In genomic region chr12:113422030-113422900, GRCh38 we compare ENCODE assay signal across 8 cellular contexts. TPM values are rescaled to one million over a fixed set of nuclear protein-coding genes. Genes with fewer than 3 reads are reported as not detected.
DNase-seq lines count a peak whose midpoint lies in the region; ATAC-seq lines count a peak whose summit lies in the region.

Gene SDSL, plus strand, starts transcription at chr12:113422380. Its CDS starts 5,603 bp downstream, at chr12:113427983.

- H2BK5ac ChIP-seq in mesenchymal stem cell (ENCODE audit: low read depth, low read length, poor library complexity, severe bottlenecking), result no peak within 1 kb of the TSS

- H3K36me3 ChIP-seq in endocrine pancreas (ENCODE audit: control insufficient read depth, insufficient read depth, low read length) (no peaks in the 10 kb centered on the region), mesenchymal stem cell (ENCODE audit: control insufficient read depth in 1 of 2, insufficient read depth in 2 of 2, low read depth in 1 of 2, low read length in 2 of 2) (peaks cover 0 to 2% of the 10 kb centered on the region in 2 experiments)

- H3K27me3 Mint-ChIP-seq in activated CD8-positive, alpha-beta memory T cell treated with anti-CD3 and anti-CD28 coated beads, Interleukin-2, amount 10 ng/mL, durations not matched to agents 7 days and 5 days, result peaks cover 12% of the 10 kb centered on the region

- peaks cover 13% of the 10 kb centered on the region for H3K4me1 Mint-ChIP-seq in activated CD8-positive, alpha-beta memory T cell treated with anti-CD3 and anti-CD28 coated beads, Interleukin-2, amount 10 ng/mL, durations not matched to agents 7 days and 5 days

- CTCF ChIA-PET in activated CD8-positive, alpha-beta memory T cell treated with anti-CD3 and anti-CD28 coated beads, Interleukin-2, amount 10 ng/mL, durations not matched to agents 7 days and 5 days (lab: Charles Lee), result no interaction called here

- peak within 1 kb of the TSS; percentile 69 for H3K4me3 Mint-ChIP-seq in activated CD8-positive, alpha-beta memory T cell treated with anti-CD3 and anti-CD28 coated beads, Interleukin-2, amount 10 ng/mL, durations not matched to agents 7 days and 5 days

- H2BK15ac ChIP-seq in mesenchymal stem cell (ENCODE audit: low read depth, poor library complexity, severe bottlenecking), result peak within 1 kb of the TSS; percentile 85

- peak within 1 kb of the TSS; percentile 82 to 86 for H3K4ac ChIP-seq in mesenchymal stem cell (ENCODE audit: low read depth in 1 of 2, low read length in 2 of 2)

- H2AK5ac ChIP-seq in mesenchymal stem cell (ENCODE audit: low read length, severe bottlenecking), result peak within 1 kb of the TSS; percentile 16

- peak within 1 kb of the TSS; percentile 62 for H3K4me3 ChIP-seq in endocrine pancreas (ENCODE audit: control insufficient read depth, insufficient read depth, low read length)
- H3K4me3 ChIP-seq in mesenchymal stem cell (ENCODE audit: insufficient read depth in 1 of 2, low read depth in 1 of 2, low read length in 2 of 2), result peak within 1 kb of the TSS; percentile 57 to 86

- DNase-seq in activated CD8-positive, alpha-beta memory T cell treated with anti-CD3 and anti-CD28 coated beads, Interleukin-2, amount 10 ng/mL, durations not matched to agents 7 days and 5 days, result peak; percentile 65
- no peak for DNase-seq in activated CD8-positive, alpha-beta memory T cell treated with anti-CD3 and anti-CD28 coated beads, Interleukin-2, amount 50 U/mL, for 4 hours
- peak; percentile 89 for DNase-seq in H4 (ENCODE audit: low spot score)
- DNase-seq in KG1 (lab: John Stamatoyannopoulos, UW), result peak; percentile 62
- peak; percentile 81 for DNase-seq in SKM-1 treated with dmso at 0.1 percent for 144 hours (lab: John Stamatoyannopoulos, UW; ENCODE audit: unreplicated experiment)
- DNase-seq in mesenchymal stem cell, result peak; percentile 86
- DNase-seq in substantia nigra (lab: John Stamatoyannopoulos, UW), result peak in 40 of 49 donors; percentile 10 to 82 (median 51)

- H3K79me1 ChIP-seq in mesenchymal stem cell (replicated peaks; ENCODE audit: low read length, poor library complexity, severe bottlenecking), result peaks cover 12% of the 10 kb centered on the region

- peak within 1 kb of the TSS; percentile 60 for H3K4me2 ChIP-seq in mesenchymal stem cell (ENCODE audit: low read length, poor library complexity, severe bottlenecking)

- H3K18ac ChIP-seq in mesenchymal stem cell (ENCODE audit: low read depth in 1 of 2, low read length in 2 of 2), result peak within 1 kb of the TSS; percentile 88 to 89

- peak within 1 kb of the TSS; percentile 92 for H4K8ac ChIP-seq in mesenchymal stem cell (ENCODE audit: low read length)

- peak within 1 kb of the TSS; percentile 59 to 68 for H2BK12ac ChIP-seq in mesenchymal stem cell (ENCODE audit: low read length in 2 of 2)

- peak; percentile 87 for ATAC-seq in activated CD8-positive, alpha-beta memory T cell treated with anti-CD3 and anti-CD28 coated beads, Interleukin-2, amount 10 ng/mL, durations not matched to agents 7 days and 5 days

- H3K36me3 Mint-ChIP-seq in activated CD8-positive, alpha-beta memory T cell treated with anti-CD3 and anti-CD28 coated beads, Interleukin-2, amount 10 ng/mL, durations not matched to agents 7 days and 5 days, result no peaks in the 10 kb centered on the region

- H3K27ac ChIP-seq in mesenchymal stem cell (ENCODE audit: low read length, poor library complexity, severe bottlenecking), result peak within 1 kb of the TSS; percentile 13
- H3K27ac ChIP-seq in substantia nigra (ENCODE audit: low read depth, low read length, poor library complexity, severe bottlenecking), result peak within 1 kb of the TSS; percentile 74

- H3K9me3 ChIP-seq in endocrine pancreas (ENCODE audit: control insufficient read depth, low read length), result no peaks in the 10 kb centered on the region
- H3K9me3 ChIP-seq in mesenchymal stem cell (ENCODE audit: control insufficient read depth, low read length), result no peaks in the 10 kb centered on the region

- peak within 1 kb of the TSS; percentile 12 for H2BK120ac ChIP-seq in mesenchymal stem cell (ENCODE audit: low read depth, low read length)

- 24% methylated on average over 11 of the region's 13 CpGs for WGBS in mesenchymal stem cell

- H2AFZ ChIP-seq in mesenchymal stem cell (ENCODE audit: low read depth, low read length), result peak within 1 kb of the TSS; percentile 66

- H3K4me1 ChIP-seq in endocrine pancreas (ENCODE audit: control insufficient read depth, insufficient read depth, low read length) (no peaks in the 10 kb centered on the region), mesenchymal stem cell (ENCODE audit: control insufficient read depth, insufficient read depth, low read depth, low read length) (peaks cover 14% of the 10 kb centered on the region)

- H3K14ac ChIP-seq in mesenchymal stem cell (ENCODE audit: low read length in 2 of 2), result peak within 1 kb of the TSS in 1 of 2 experiments; percentile 56

- no peaks in the 10 kb centered on the region for H3K9me3 Mint-ChIP-seq in activated CD8-positive, alpha-beta memory T cell treated with anti-CD3 and anti-CD28 coated beads, Interleukin-2, amount 10 ng/mL, durations not matched to agents 7 days and 5 days (ENCODE audit: low read depth)

- H3K27ac Mint-ChIP-seq in activated CD8-positive, alpha-beta memory T cell treated with anti-CD3 and anti-CD28 coated beads, Interleukin-2, amount 10 ng/mL, durations not matched to agents 7 days and 5 days, result peak within 1 kb of the TSS; percentile 82

- peak within 1 kb of the TSS in 1 of 2 experiments; percentile 71 for H3K23ac ChIP-seq in mesenchymal stem cell (ENCODE audit: low read length in 2 of 2)

- H4K91ac ChIP-seq in mesenchymal stem cell (ENCODE audit: low read length), result peak within 1 kb of the TSS; percentile 79

- H3K9ac ChIP-seq in endocrine pancreas (ENCODE audit: control insufficient read depth, insufficient read depth, low read length) (peak within 1 kb of the TSS; percentile 58), mesenchymal stem cell (ENCODE audit: low read length) (peak within 1 kb of the TSS; percentile 98)

- H3K27me3 ChIP-seq in endocrine pancreas (ENCODE audit: control insufficient read depth, insufficient read depth, low read length), result no peaks in the 10 kb centered on the region
- H3K27me3 ChIP-seq in mesenchymal stem cell (ENCODE audit: control insufficient read depth in 1 of 2, insufficient read depth in 1 of 2, low read length in 2 of 2), result no peaks in the 10 kb centered on the region

RNA-seq across cellular contexts. Expression of gene SDSL, which starts in this region (rescaled TPM):
- under 1 TPM; 0.32 to 0.45 TPM for total RNA-seq in activated CD8-positive, alpha-beta memory T cell treated with anti-CD3 and anti-CD28 coated beads, Interleukin-2, amount 10 ng/mL, durations not matched to agents 7 days and 5 days
- 5.0 and 7.6 TPM in 2 replicates for total RNA-seq in H4 (2014; rRNA removed; shearing (Covaris generic))
- 5.4 TPM for polyA plus RNA-seq in mesenchymal stem cell (2013, experiment 1 of 2)
- polyA plus RNA-seq in mesenchymal stem cell (2013, experiment 2 of 2), result 4.6 TPM

Comparison
In these comparisons a context has a peak if more than half of its experiments do, and no peak if none do; other contexts are left out.
1. Peak in DNase-seq and ATAC-seq in activated CD8-positive, alpha-beta memory T cell treated with anti-CD3 and anti-CD28 coated beads, Interleukin-2, amount 10 ng/mL, durations not matched to agents 7 days and 5 days; RNA of the gene not detected or under 1 TPM.